Comparison of ENCODE assay signal across 30 cellular contexts in the genomic region with DNA sequence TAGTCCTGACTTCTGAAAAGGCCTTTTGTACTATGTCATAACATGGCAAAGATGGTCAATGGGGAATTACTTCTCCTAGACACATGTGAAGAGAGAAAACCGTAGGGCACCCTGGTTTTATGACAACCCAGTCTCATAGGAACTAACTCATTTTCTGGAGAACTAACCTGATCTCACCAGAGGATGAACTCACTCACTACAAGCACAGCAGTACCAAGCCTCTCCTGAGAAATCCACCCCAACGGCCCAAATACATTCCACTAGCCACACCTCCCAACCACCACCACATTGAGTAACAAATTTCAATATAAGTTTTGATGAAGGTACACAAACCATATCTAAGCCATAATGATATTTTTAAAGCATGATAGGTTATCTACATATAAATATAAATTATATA.
"Had no signal": no experiment of that assay in that cellular context is flagged by ENCODE, and none has a peak within 500 bp of the region (broad histone marks: within the 10 kb centered on the region; RNA-seq: fewer than 3 reads in every experiment).

No MANE protein-coding gene starts in this region.

- DNase-seq: activated CD4-positive, alpha-beta memory T cell treated with anti-CD3 and anti-CD28 coated beads for 36 hours; activated CD4-positive, alpha-beta T cell treated with anti-CD3 and anti-CD28 coated beads for 36 hours; activated CD4-positive, alpha-beta T cell treated with anti-CD3 and anti-CD28 coated beads, Interleukin-2, amount 10 ng/mL, durations not matched to agents 7 days and 5 days; activated CD8-positive, alpha-beta memory T cell treated with anti-CD3 and anti-CD28 coated beads, Interleukin-2, amount 50 U/mL, for 4 hours; activated gamma-delta T cell treated with Interleukin-2 at 50 U/mL for 16 hours; activated naive CD4-positive, alpha-beta T cell treated with anti-CD3 and anti-CD28 coated beads for 36 hours; activated T-cell treated with anti-CD3 and anti-CD28 coated beads for 4 hours; activated T-cell treated with anti-CD3 and anti-CD28 coated beads, Interleukin-2, amount 50 U/mL, for 4 hours; adrenal gland; body of pancreas; caudate nucleus; NCI-H1092 treated with DMSO at 0.1 percent for 48 hours; NCI-H1417; NCI-H146; NCI-H187; NCI-H2029 treated with DMSO at 0.1 percent for 48 hours; NCI-H2107; NCI-H2171; NCI-H510A; NCI-H526; NCI-H774; SHP77; SJCRH30; SK-N-SH had no signal

- H3K36me3 Mint-ChIP-seq: activated CD4-positive, alpha-beta memory T cell treated with anti-CD3 and anti-CD28 coated beads for 36 hours; activated naive CD4-positive, alpha-beta T cell treated with anti-CD3 and anti-CD28 coated beads, Interleukin-2, amount 50 U/mL, for 72 hours had no signal

- H3K27ac Mint-ChIP-seq: activated CD4-positive, alpha-beta memory T cell treated with anti-CD3 and anti-CD28 coated beads for 36 hours; activated CD4-positive, alpha-beta T cell treated with anti-CD3 and anti-CD28 coated beads for 36 hours; activated CD4-positive, alpha-beta T cell treated with anti-CD3 and anti-CD28 coated beads, Interleukin-2, amount 10 ng/mL, durations not matched to agents 7 days and 5 days; activated naive CD4-positive, alpha-beta T cell treated with anti-CD3 and anti-CD28 coated beads for 36 hours; activated naive CD4-positive, alpha-beta T cell treated with anti-CD3 and anti-CD28 coated beads, Interleukin-2, amount 50 U/mL, for 72 hours; activated T-helper 1 cell treated with anti-CD3 and anti-CD28 coated beads, Interleukin-12 subunit alpha, Interleukin-12 subunit beta, Interleukin-2, Interleukin-4 antibody, amounts not matched to agents 30 ng/mL and 10 ng/mL and 1 ng/mL, durations not matched to agents 14 hours and 24 hours and 36 hours; T-helper 1 cell treated with Interleukin-12 subunit alpha and Interleukin-12 subunit beta and Interleukin-4 antibody, amounts not matched to agents 30 μg/mL and 1 μg/mL, for 36 hours; T-helper 2 cell treated with Interferon-gamma antibody and Interleukin-4, amounts not matched to agents 5 μg/mL and 100 μg/mL, for 36 hours had no signal

- H3K9me3 Mint-ChIP-seq: activated CD4-positive, alpha-beta T cell treated with anti-CD3 and anti-CD28 coated beads, Interleukin-2, amount 10 ng/mL, durations not matched to agents 7 days and 5 days; activated T-helper 1 cell treated with anti-CD3 and anti-CD28 coated beads, Interleukin-12 subunit alpha, Interleukin-12 subunit beta, Interleukin-2, Interleukin-4 antibody, amounts not matched to agents 30 ng/mL and 10 ng/mL and 1 ng/mL, durations not matched to agents 14 hours and 24 hours and 36 hours; T-helper 1 cell treated with Interleukin-12 subunit alpha and Interleukin-12 subunit beta and Interleukin-4 antibody, amounts not matched to agents 30 μg/mL and 1 μg/mL, for 36 hours had no signal

- H3K27me3 ChIP-seq: adrenal gland, body of pancreas, SJCRH30 had no signal

- H3K4me3 Mint-ChIP-seq: activated CD4-positive, alpha-beta memory T cell treated with anti-CD3 and anti-CD28 coated beads for 36 hours; activated CD4-positive, alpha-beta T cell treated with anti-CD3 and anti-CD28 coated beads for 36 hours; activated CD4-positive, alpha-beta T cell treated with anti-CD3 and anti-CD28 coated beads, Interleukin-2, amount 10 ng/mL, durations not matched to agents 7 days and 5 days; activated naive CD4-positive, alpha-beta T cell treated with anti-CD3 and anti-CD28 coated beads for 36 hours; activated T-cell treated with anti-CD3 and anti-CD28 coated beads, Interleukin-2, amount 50 U/mL, for 4 hours; activated T-helper 1 cell treated with anti-CD3 and anti-CD28 coated beads, Interleukin-12 subunit alpha, Interleukin-12 subunit beta, Interleukin-2, Interleukin-4 antibody, amounts not matched to agents 30 ng/mL and 10 ng/mL and 1 ng/mL, durations not matched to agents 14 hours and 24 hours and 36 hours; T-helper 1 cell treated with Interleukin-12 subunit alpha and Interleukin-12 subunit beta and Interleukin-4 antibody, amounts not matched to agents 30 μg/mL and 1 μg/mL, for 36 hours; T-helper 2 cell treated with Interferon-gamma antibody and Interleukin-4, amounts not matched to agents 5 μg/mL and 100 μg/mL, for 36 hours had no signal

- H3K4me3 ChIP-seq: adrenal gland, body of pancreas, SJCRH30 had no signal

- ATAC-seq: activated CD4-positive, alpha-beta T cell treated with anti-CD3 and anti-CD28 coated beads for 36 hours; activated CD4-positive, CD25-positive, alpha-beta regulatory T cell treated with anti-CD3 and anti-CD28 coated beads, Interleukin-2, amount 50 U/mL, for 24 hours; activated naive CD4-positive, alpha-beta T cell treated with anti-CD3 and anti-CD28 coated beads, Interleukin-2, amount 50 U/mL, for 72 hours; activated T-cell treated with anti-CD3 and anti-CD28 coated beads, Interleukin-2, amount 50 U/mL, for 4 hours; body of pancreas; Panc1 had no signal

- H3K36me3 ChIP-seq: adrenal gland, SJCRH30 had no signal

- H3K4me1 Mint-ChIP-seq: activated CD4-positive, alpha-beta T cell treated with anti-CD3 and anti-CD28 coated beads for 36 hours; activated CD4-positive, alpha-beta T cell treated with anti-CD3 and anti-CD28 coated beads, Interleukin-2, amount 10 ng/mL, durations not matched to agents 7 days and 5 days had no signal

- H3K27me3 Mint-ChIP-seq: activated CD4-positive, alpha-beta memory T cell treated with anti-CD3 and anti-CD28 coated beads for 36 hours; activated CD4-positive, alpha-beta T cell treated with anti-CD3 and anti-CD28 coated beads for 36 hours; activated CD4-positive, alpha-beta T cell treated with anti-CD3 and anti-CD28 coated beads, Interleukin-2, amount 10 ng/mL, durations not matched to agents 7 days and 5 days had no signal
